26 cellular contexts compared by ENCODE assay signal in genomic region chr4:80235451-80235850, GRCh38. TPM values are rescaled to one million over a fixed set of nuclear protein-coding genes. Genes with fewer than 3 reads are reported as not detected.
DNase-seq lines count a peak whose midpoint lies in the region; ATAC-seq, FAIRE-seq and TF ChIP-seq lines count a peak whose summit lies in the region.
"Had no signal": no experiment of that assay in that cellular context is flagged by ENCODE, and none has a peak within 500 bp of the region (broad histone marks: within the 10 kb centered on the region; RNA-seq: fewer than 3 reads in every experiment).

No MANE protein-coding gene starts in this region.

- TF ChIP-seq EP300 in HepG2 (IDR thresholded peaks at IDR 0.05; ENCODE audit: low read depth in 2 of 2, low read length in 2 of 2) (no peak), HepG2 (CRISPR knock-in tag; IDR thresholded peaks at IDR 0.05; ENCODE audit: borderline replicate concordance) (no peak)

- H3K4me1 Mint-ChIP-seq in endodermal cell: no peaks in the 10 kb centered on the region
- H3K4me1 Mint-ChIP-seq: activated naive CD8-positive, alpha-beta T cell treated with anti-CD3 and anti-CD28 coated beads, Interleukin-2, amount 50 U/mL, for 24 hours; naive thymus-derived CD4-positive, alpha-beta T cell had no signal

- H3K4me2 ChIP-seq in HepG2 (ENCODE audit: low read depth, low read length) (no peak overlapping the region), fibroblast of lung (ENCODE audit: extremely low read depth, insufficient read depth, low read length) (peak overlapping the region; percentile 75)
- H3K4me2 ChIP-seq: BLaER1 treated with 17β-estradiol and CSF1 and Interleukin-3, amounts not matched to agents 10 nM and 100 nM had no signal

- TF ChIP-seq RAD21 in HepG2 (CRISPR knock-in tag; IDR thresholded peaks at IDR 0.05): no peak

- peaks cover 4% of the 10 kb centered on the region for H3K27me3 Mint-ChIP-seq in endodermal cell (ENCODE audit: insufficient read depth)

- no TSS peak for BruUV-seq in HepG2 (replicated peaks; lab: Mats Ljungman, UMichigan)

- TF ChIP-seq POLR2A in HepG2 (IDR thresholded peaks at IDR 0.05; ENCODE audit: insufficient read depth in 1 of 2, low read depth in 2 of 2, low read length in 2 of 2): no peak
- no peak for TF ChIP-seq POLR2A in right lobe of liver (IDR thresholded peaks at IDR 0.05)

- intact Hi-C loops in HepG2 (cut with micrococcal nuclease; ENCODE audit: unreplicated experiment) (no loop called here), right lobe of liver (cut with DNase I) (no loop called here)

- H3K27ac Mint-ChIP-seq in endodermal cell: no peak overlapping the region
- H3K27ac Mint-ChIP-seq: activated CD4-positive, alpha-beta memory T cell treated with anti-CD3 and anti-CD28 coated beads for 36 hours; activated naive CD8-positive, alpha-beta T cell treated with anti-CD3 and anti-CD28 coated beads, Interleukin-2, amount 50 U/mL, for 24 hours; naive thymus-derived CD4-positive, alpha-beta T cell had no signal

- H3K79me2 ChIP-seq in HepG2 (ENCODE audit: insufficient read depth, low read length) (no peaks in the 10 kb centered on the region), fibroblast of lung (ENCODE audit: control insufficient read depth, insufficient read depth, low read length) (no peaks in the 10 kb centered on the region)

- in situ Hi-C loops in HepG2 (cut with HindIII; ENCODE audit: extremely low pct_ligation_motif_present, low pct_unique_long_range_greater_than_20kb): no loop called here

- TF ChIP-seq CTCF in HepG2 (CRISPR knock-in tag; IDR thresholded peaks at IDR 0.05): no peak
- no peak for TF ChIP-seq CTCF in right lobe of liver (IDR thresholded peaks at IDR 0.05)
- no peak for TF ChIP-seq CTCF in fibroblast of lung (conservative IDR thresholded peaks at IDR 0.05 in 1 of 2, IDR thresholded peaks at IDR 0.05 in 1 of 2; ENCODE audit: low read depth in 1 of 2, low read length in 2 of 2)
- TF ChIP-seq CTCF in endodermal cell (conservative IDR thresholded peaks at IDR 0.05): no peak

- H2AFZ ChIP-seq in HepG2 (ENCODE audit: low read length): no peak overlapping the region
- H2AFZ ChIP-seq in fibroblast of lung (ENCODE audit: low read length): no peak overlapping the region

- H3K4me3 Mint-ChIP-seq in endodermal cell: no peak overlapping the region
- H3K4me3 Mint-ChIP-seq: activated CD4-positive, alpha-beta memory T cell treated with anti-CD3 and anti-CD28 coated beads for 36 hours; activated naive CD8-positive, alpha-beta T cell treated with anti-CD3 and anti-CD28 coated beads, Interleukin-2, amount 50 U/mL, for 24 hours; naive thymus-derived CD4-positive, alpha-beta T cell had no signal

- H3K36me3 Mint-ChIP-seq in endodermal cell (ENCODE audit: low read depth): no peaks in the 10 kb centered on the region
- H3K36me3 Mint-ChIP-seq: activated CD4-positive, alpha-beta memory T cell treated with anti-CD3 and anti-CD28 coated beads for 36 hours; naive thymus-derived CD4-positive, alpha-beta T cell had no signal

- H3K27ac ChIP-seq in HepG2 (ENCODE audit: extremely low read length, insufficient read depth, low read length) (no peak overlapping the region), right lobe of liver (no peak overlapping the region), fibroblast of lung (ENCODE audit: insufficient read depth, low read length) (peak overlapping the region; percentile 92), endodermal cell (ENCODE audit: low read depth, low read length) (no peak overlapping the region)
- H3K27ac ChIP-seq: BLaER1 treated with 17β-estradiol and CSF1 and Interleukin-3, amounts not matched to agents 10 nM and 100 nM; cardiac muscle cell; ovary; right atrium auricular region; RWPE1; stomach; transverse colon had no signal

- CTCF ChIA-PET in HepG2 (lab: Yijun Ruan, JAX; ENCODE audit: low intra/inter-chr PET ratio, low total read pairs): no interaction called here

- WGBS in HepG2 (ENCODE audit: low lambda C conversion rate): 0% methylated on average over 1 of the region's 1 CpG
- WGBS in right lobe of liver (ENCODE audit: insufficient coverage, low coverage, low lambda C conversion rate, missing lambda C conversion rate): 55% methylated on average over 1 of the region's 1 CpG
- 90% methylated on average over 1 of the region's 1 CpG; no CpG with 5 or more reads in 1 of the 2 experiments for WGBS in endodermal cell (ENCODE audit: insufficient coverage in 1 of 2, insufficient read length in 1 of 2), 2 experiments

- POLR2A ChIA-PET in HepG2 (lab: Yijun Ruan, JAX): no interaction called here

- H4K20me1 ChIP-seq in HepG2 (ENCODE audit: insufficient read depth, low read length) (no peaks in the 10 kb centered on the region), fibroblast of lung (ENCODE audit: control insufficient read depth, extremely low read depth, insufficient read depth, low read length) (no peaks in the 10 kb centered on the region)
- H4K20me1 ChIP-seq: BLaER1 treated with 17β-estradiol and CSF1 and Interleukin-3, amounts not matched to agents 10 nM and 100 nM had no signal

- no peak for DNase-seq in HepG2 (ENCODE audit: low spot score)
- no peak for DNase-seq in right lobe of liver
- DNase-seq in amniotic stem cell (lab: John Stamatoyannopoulos, UW): peak; percentile 18
- DNase-seq in fibroblast of lung (ENCODE audit: low read depth in 2 of 2): peak; percentile 54 to 75
- no peak for DNase-seq in effector CD4-positive, alpha-beta T cell
- no peak for DNase-seq in NCI-H1092 (lab: John Stamatoyannopoulos, UW)
- DNase-seq in endodermal cell: no peak
- no peak for DNase-seq in NCI-H2227 (lab: John Stamatoyannopoulos, UW; ENCODE audit: unreplicated experiment)
- DNase-seq: activated CD4-positive, alpha-beta memory T cell treated with anti-CD3 and anti-CD28 coated beads for 36 hours; activated CD4-positive, CD25-positive, alpha-beta regulatory T cell; activated gamma-delta T cell; activated naive CD8-positive, alpha-beta T cell treated with anti-CD3 and anti-CD28 coated beads, Interleukin-2, amount 50 U/mL, for 24 hours; erythroblast; naive thymus-derived CD4-positive, alpha-beta T cell; NCI-H1694 treated with DMSO at 0.1 percent for 48 hours; NCI-H2171 treated with DMSO at 0.1 percent for 48 hours; NCI-H69; ovary; stomach; T1000; transverse colon had no signal

- no peaks in the 10 kb centered on the region for H3K9me3 Mint-ChIP-seq in endodermal cell
- H3K9me3 Mint-ChIP-seq: activated CD4-positive, alpha-beta memory T cell treated with anti-CD3 and anti-CD28 coated beads for 36 hours; activated naive CD8-positive, alpha-beta T cell treated with anti-CD3 and anti-CD28 coated beads, Interleukin-2, amount 50 U/mL, for 24 hours; naive thymus-derived CD4-positive, alpha-beta T cell had no signal

- H3K36me3 ChIP-seq in HepG2 (replicated peaks in 1 of 2; ENCODE audit: control insufficient read depth in 1 of 2, insufficient read depth in 2 of 2, low read length in 2 of 2) (no peaks in the 10 kb centered on the region), right lobe of liver (no peaks in the 10 kb centered on the region), fibroblast of lung (ENCODE audit: control insufficient read depth, insufficient read depth, low read length) (no peaks in the 10 kb centered on the region), endodermal cell (ENCODE audit: control insufficient read depth, insufficient read depth, low read length) (no peaks in the 10 kb centered on the region)
- H3K36me3 ChIP-seq: BLaER1 treated with 17β-estradiol and CSF1 and Interleukin-3, amounts not matched to agents 10 nM and 100 nM; cardiac muscle cell; ovary; right atrium auricular region; stomach; transverse colon had no signal

- H3K27me3 ChIP-seq in HepG2 (ENCODE audit: control insufficient read depth in 1 of 2, insufficient read depth in 2 of 2, low read length in 2 of 2) (no peaks in the 10 kb centered on the region), right lobe of liver (no peaks in the 10 kb centered on the region), fibroblast of lung (ENCODE audit: control insufficient read depth, insufficient read depth, low read length) (no peaks in the 10 kb centered on the region), endodermal cell (ENCODE audit: control insufficient read depth, insufficient read depth, low read length, poor library complexity, severe bottlenecking) (peaks cover 26% of the 10 kb centered on the region)
- H3K27me3 ChIP-seq: BLaER1 treated with 17β-estradiol and CSF1 and Interleukin-3, amounts not matched to agents 10 nM and 100 nM; ovary; right atrium auricular region had no signal

- H3K9ac ChIP-seq in HepG2 (ENCODE audit: insufficient read depth, low read depth, low read length) (no peak overlapping the region), fibroblast of lung (ENCODE audit: insufficient read depth, low read length) (no peak overlapping the region), endodermal cell (ENCODE audit: extremely low read depth, low read length, poor library complexity, severe bottlenecking) (no peak overlapping the region)
- H3K9ac ChIP-seq: BLaER1 treated with 17β-estradiol and CSF1 and Interleukin-3, amounts not matched to agents 10 nM and 100 nM had no signal

- ATAC-seq in HepG2 (no peak), right lobe of liver (no peak)
- ATAC-seq: activated naive CD8-positive, alpha-beta T cell treated with anti-CD3 and anti-CD28 coated beads, Interleukin-2, amount 50 U/mL, for 24 hours; naive thymus-derived CD4-positive, alpha-beta T cell had no signal

- no peaks in the 10 kb centered on the region for H3K4me1 ChIP-seq in HepG2 (ENCODE audit: insufficient read depth, low read length)
- no peaks in the 10 kb centered on the region for H3K4me1 ChIP-seq in right lobe of liver
- H3K4me1 ChIP-seq in fibroblast of lung (ENCODE audit: control insufficient read depth, extremely low read depth, insufficient read depth, low read length): peaks cover 32% of the 10 kb centered on the region
- H3K4me1 ChIP-seq in endodermal cell (ENCODE audit: control insufficient read depth, insufficient read depth, low read length): no peaks in the 10 kb centered on the region
- H3K4me1 ChIP-seq: BLaER1 treated with 17β-estradiol and CSF1 and Interleukin-3, amounts not matched to agents 10 nM and 100 nM; right atrium auricular region; stomach; transverse colon had no signal

- H3K4me3 ChIP-seq in HepG2 (replicated peaks in 1 of 3; ENCODE audit: insufficient read depth in 1 of 3, low read depth in 2 of 3, low read length in 3 of 3) (no peak overlapping the region), right lobe of liver (no peak overlapping the region), fibroblast of lung (replicated peaks in 1 of 4; ENCODE audit: control extremely low read depth in 1 of 4, insufficient read depth in 1 of 4, low read depth in 3 of 4, low read length in 4 of 4) (no peak overlapping the region), endodermal cell (ENCODE audit: low read length) (no peak overlapping the region)
- H3K4me3 ChIP-seq: BLaER1 treated with 17β-estradiol and CSF1 and Interleukin-3, amounts not matched to agents 10 nM and 100 nM; cardiac muscle cell; ovary; right atrium auricular region; stomach; transverse colon had no signal

- H3K9me3 ChIP-seq in HepG2 (ENCODE audit: low read length): no peaks in the 10 kb centered on the region
- no peaks in the 10 kb centered on the region for H3K9me3 ChIP-seq in right lobe of liver
- H3K9me3 ChIP-seq in fibroblast of lung (ENCODE audit: control insufficient read depth, insufficient read depth, low read depth, low read length): no peaks in the 10 kb centered on the region
- no peaks in the 10 kb centered on the region for H3K9me3 ChIP-seq in endodermal cell (ENCODE audit: control insufficient read depth, low read length)
- H3K9me3 ChIP-seq: BLaER1 treated with 17β-estradiol and CSF1 and Interleukin-3, amounts not matched to agents 10 nM and 100 nM; ovary; right atrium auricular region; stomach; transverse colon had no signal

- FAIRE-seq in HepG2 (lab: Jason Lieb, UNC): no peak
- FAIRE-seq: GM18507 had no signal

RNA-seq across cellular contexts. Expression of gene FGF5, which starts 31.0 kb away (rescaled TPM):
- total RNA-seq in HepG2 (2016; rRNA removed; fragmentation: Illumina TruSeq; extraction: Trizol) (not detected in 2 replicates), right lobe of liver (not detected), fibroblast of lung (5.4 and 25.8 TPM in 2 replicates), endodermal cell (1 to 10 TPM in 1 of 2 donors, under 1 TPM in 1; 0.49 to 1.6 TPM)
- not detected in 2 replicates for total RNA-seq in HepG2 (2016; cell fraction: cytosol; rRNA removed; fragmentation: Illumina TruSeq; extraction: Trizol; ENCODE audit: low read depth)
- not detected in 2 replicates for total RNA-seq in HepG2 (2016; cell fraction: insoluble cytoplasmic fraction; rRNA removed; fragmentation: Illumina TruSeq; extraction: Trizol)
- total RNA-seq in HepG2 (2016; cell fraction: membrane; rRNA removed; fragmentation: Illumina TruSeq; extraction: Trizol): not detected in 2 replicates
- not detected in 2 replicates for total RNA-seq in HepG2 (2016; cell fraction: nucleus; rRNA removed; fragmentation: Illumina TruSeq; extraction: Trizol)
- polyA plus RNA-seq in HepG2 (2011; rRNA removed) (not detected in 2 replicates), fibroblast of lung (56.4 and 123 TPM in 2 replicates)
- not detected in 2 replicates for polyA plus RNA-seq in HepG2 (2011; cell fraction: cytosol; rRNA removed)
- polyA plus RNA-seq in HepG2 (2011; cell fraction: nucleus; rRNA removed): not detected in 2 replicates
- polyA plus RNA-seq in HepG2 (2012): not detected in 2 replicates
- polyA plus RNA-seq in HepG2 (2016; cell fraction: cytosol; fragmentation: Illumina TruSeq; extraction: Trizol; ENCODE audit: low read depth): not detected in 2 replicates
- polyA plus RNA-seq in HepG2 (2016; cell fraction: insoluble cytoplasmic fraction; fragmentation: Illumina TruSeq; extraction: Trizol; ENCODE audit: low read depth): not detected in 2 replicates
- not detected in 2 replicates for polyA plus RNA-seq in HepG2 (2016; cell fraction: membrane; fragmentation: Illumina TruSeq; extraction: Trizol; ENCODE audit: low read depth)
- polyA plus RNA-seq in HepG2 (2016; cell fraction: nucleus; fragmentation: Illumina TruSeq; extraction: Trizol; ENCODE audit: insufficient read depth, low read depth): not detected in 2 replicates
- 0.04 TPM in 1 of 2 replicates, not detected in the other for polyA minus RNA-seq in HepG2 (2011; rRNA and poly(A)+ RNA removed; ENCODE audit: low replicate concordance)
- polyA minus RNA-seq in HepG2 (2011; cell fraction: cytosol; rRNA and poly(A)+ RNA removed): not detected in 2 replicates
- 0.12 and 0.13 TPM in 2 replicates for polyA minus RNA-seq in HepG2 (2011; cell fraction: nucleus; rRNA and poly(A)+ RNA removed)
- 33.7 and 102 TPM in 2 replicates for polyA plus RNA-seq in fibroblast of lung (2012)
- 90.1 and 466 TPM in 2 replicates for polyA minus RNA-seq in fibroblast of lung (ENCODE audit: low replicate concordance)
- not detected for polyA plus RNA-seq in endodermal cell (2013, experiment 1 of 2)
- 0.08 TPM for polyA plus RNA-seq in endodermal cell (2013, experiment 2 of 2)
- total RNA-seq: activated CD4-positive, alpha-beta memory T cell treated with anti-CD3 and anti-CD28 coated beads for 36 hours had no signal
- polyA plus RNA-seq: naive thymus-derived CD4-positive, alpha-beta T cell; stomach had no signal

RNA-seq across cellular contexts. Expression of gene PRDM8, which starts 38.1 kb away (rescaled TPM):
- total RNA-seq in HepG2 (2016; rRNA removed; fragmentation: Illumina TruSeq; extraction: Trizol) (not detected in 2 replicates), right lobe of liver (under 1 TPM in 5 of 6 experiments, not detected in 1; 0.07 to 0.37 (median 0.12) TPM), fibroblast of lung (2.6 and 8.8 TPM in 2 replicates), endodermal cell (not detected)
- total RNA-seq in HepG2 (2016; cell fraction: cytosol; rRNA removed; fragmentation: Illumina TruSeq; extraction: Trizol; ENCODE audit: low read depth): not detected in 2 replicates
- total RNA-seq in HepG2 (2016; cell fraction: insoluble cytoplasmic fraction; rRNA removed; fragmentation: Illumina TruSeq; extraction: Trizol): not detected in 2 replicates
- not detected in 2 replicates for total RNA-seq in HepG2 (2016; cell fraction: membrane; rRNA removed; fragmentation: Illumina TruSeq; extraction: Trizol)
- total RNA-seq in HepG2 (2016; cell fraction: nucleus; rRNA removed; fragmentation: Illumina TruSeq; extraction: Trizol): not detected in 2 replicates
- polyA plus RNA-seq in HepG2 (2011; rRNA removed) (0.04 and 0.09 TPM in 2 replicates), fibroblast of lung (3.3 and 8.5 TPM in 2 replicates)
- polyA plus RNA-seq in HepG2 (2011; cell fraction: cytosol; rRNA removed): 0.01 TPM in 1 of 2 replicates, not detected in the other
- 0.09 and 0.76 TPM in 2 replicates for polyA plus RNA-seq in HepG2 (2011; cell fraction: nucleus; rRNA removed)
- not detected in 2 replicates for polyA plus RNA-seq in HepG2 (2012)
- polyA plus RNA-seq in HepG2 (2016; cell fraction: cytosol; fragmentation: Illumina TruSeq; extraction: Trizol; ENCODE audit: low read depth): not detected in 2 replicates
- polyA plus RNA-seq in HepG2 (2016; cell fraction: insoluble cytoplasmic fraction; fragmentation: Illumina TruSeq; extraction: Trizol; ENCODE audit: low read depth): not detected in 2 replicates
- not detected in 2 replicates for polyA plus RNA-seq in HepG2 (2016; cell fraction: membrane; fragmentation: Illumina TruSeq; extraction: Trizol; ENCODE audit: low read depth)
- not detected in 2 replicates for polyA plus RNA-seq in HepG2 (2016; cell fraction: nucleus; fragmentation: Illumina TruSeq; extraction: Trizol; ENCODE audit: insufficient read depth, low read depth)
- 0.08 TPM in 1 of 2 replicates, not detected in the other for polyA minus RNA-seq in HepG2 (2011; rRNA and poly(A)+ RNA removed; ENCODE audit: low replicate concordance)
- polyA minus RNA-seq in HepG2 (2011; cell fraction: cytosol; rRNA and poly(A)+ RNA removed): not detected in 2 replicates
- polyA minus RNA-seq in HepG2 (2011; cell fraction: nucleus; rRNA and poly(A)+ RNA removed): not detected in 2 replicates
- polyA plus RNA-seq in fibroblast of lung (2012): 7.0 and 11.8 TPM in 2 replicates
- polyA minus RNA-seq in fibroblast of lung (ENCODE audit: low replicate concordance): 4.7 and 5.3 TPM in 2 replicates
- 1.6 TPM for polyA plus RNA-seq in endodermal cell (2013, experiment 1 of 2)
- 0.95 TPM for polyA plus RNA-seq in endodermal cell (2013, experiment 2 of 2)

Comparison
In these comparisons a context has a peak if more than half of its experiments do, and no peak if none do; other contexts are left out.
1. DNase-seq: peak in amniotic stem cell (single experiment) and fibroblast of lung (2 of 2); none in HepG2 (single experiment), right lobe of liver (0 of 3), effector CD4-positive, alpha-beta T cell (single experiment), NCI-H1092 (single experiment), endodermal cell (single experiment) and NCI-H2227 (single experiment).